In genomic region chr13:99288069-99288468, GRCh38 we compare ENCODE assay signal across 1 cellular context.
TF ChIP-seq lines count a peak whose summit lies in the region.

No MANE protein-coding gene starts in this region.

TF ChIP-seq in GM12878, 131 proteins besides CTCF, POLR2A, EP300 and RAD21 (continued from another document and continues in another):
- TF ChIP-seq, protein P1, sequence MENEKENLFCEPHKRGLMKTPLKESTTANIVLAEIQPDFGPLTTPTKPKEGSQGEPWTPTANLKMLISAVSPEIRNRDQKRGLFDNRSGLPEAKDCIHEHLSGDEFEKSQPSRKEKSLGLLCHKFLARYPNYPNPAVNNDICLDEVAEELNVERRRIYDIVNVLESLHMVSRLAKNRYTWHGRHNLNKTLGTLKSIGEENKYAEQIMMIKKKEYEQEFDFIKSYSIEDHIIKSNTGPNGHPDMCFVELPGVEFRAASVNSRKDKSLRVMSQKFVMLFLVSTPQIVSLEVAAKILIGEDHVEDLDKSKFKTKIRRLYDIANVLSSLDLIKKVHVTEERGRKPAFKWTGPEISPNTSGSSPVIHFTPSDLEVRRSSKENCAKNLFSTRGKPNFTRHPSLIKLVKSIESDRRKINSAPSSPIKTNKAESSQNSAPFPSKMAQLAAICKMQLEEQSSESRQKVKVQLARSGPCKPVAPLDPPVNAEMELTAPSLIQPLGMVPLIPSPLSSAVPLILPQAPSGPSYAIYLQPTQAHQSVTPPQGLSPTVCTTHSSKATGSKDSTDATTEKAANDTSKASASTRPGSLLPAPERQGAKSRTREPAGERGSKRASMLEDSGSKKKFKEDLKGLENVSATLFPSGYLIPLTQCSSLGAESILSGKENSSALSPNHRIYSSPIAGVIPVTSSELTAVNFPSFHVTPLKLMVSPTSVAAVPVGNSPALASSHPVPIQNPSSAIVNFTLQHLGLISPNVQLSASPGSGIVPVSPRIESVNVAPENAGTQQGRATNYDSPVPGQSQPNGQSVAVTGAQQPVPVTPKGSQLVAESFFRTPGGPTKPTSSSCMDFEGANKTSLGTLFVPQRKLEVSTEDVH (IDR thresholded peaks at IDR 0.05; ENCODE audit: low read depth, partially characterized antibody): no peak
- TF ChIP-seq BHLHE40 (IDR thresholded peaks at IDR 0.05; ENCODE audit: borderline replicate concordance in 1 of 2, low read depth in 2 of 2, low read length in 1 of 2): peak in 1 of 2 experiments; percentile 24; a peak in 1 of 4 replicates
- 0 out of 2 replicates have a peak, but pooled peaks have one; percentile 28 for TF ChIP-seq DPF2 (IDR thresholded peaks at IDR 0.05)
- TF ChIP-seq POU2F2 (IDR thresholded peaks at IDR 0.05; ENCODE audit: borderline replicate concordance, low read depth, low read length): peak; percentile 51; the same call in 1 of the 3 replicates
- no peak for TF ChIP-seq RCOR1 (conservative IDR thresholded peaks at IDR 0.05; ENCODE audit: low read depth, low read length)
- TF ChIP-seq RB1 (IDR thresholded peaks at IDR 0.05; ENCODE audit: borderline replicate concordance): no peak
- TF ChIP-seq, protein P2, sequence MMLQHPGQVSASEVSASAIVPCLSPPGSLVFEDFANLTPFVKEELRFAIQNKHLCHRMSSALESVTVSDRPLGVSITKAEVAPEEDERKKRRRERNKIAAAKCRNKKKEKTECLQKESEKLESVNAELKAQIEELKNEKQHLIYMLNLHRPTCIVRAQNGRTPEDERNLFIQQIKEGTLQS (IDR thresholded peaks at IDR 0.05; ENCODE audit: borderline replicate concordance, extremely low read depth, low read depth, low read length): no peak
- no peak for TF ChIP-seq KDM1A (IDR thresholded peaks at IDR 0.05; ENCODE audit: borderline replicate concordance)
- peak; percentile 36; the same call in 1 of the 2 replicates for TF ChIP-seq CREB1 (IDR thresholded peaks at IDR 0.05; ENCODE audit: low read depth)
- no peak for TF ChIP-seq ZZZ3 (IDR thresholded peaks at IDR 0.05; ENCODE audit: control insufficient read depth, insufficient read length, low read depth)
- TF ChIP-seq, protein P3, sequence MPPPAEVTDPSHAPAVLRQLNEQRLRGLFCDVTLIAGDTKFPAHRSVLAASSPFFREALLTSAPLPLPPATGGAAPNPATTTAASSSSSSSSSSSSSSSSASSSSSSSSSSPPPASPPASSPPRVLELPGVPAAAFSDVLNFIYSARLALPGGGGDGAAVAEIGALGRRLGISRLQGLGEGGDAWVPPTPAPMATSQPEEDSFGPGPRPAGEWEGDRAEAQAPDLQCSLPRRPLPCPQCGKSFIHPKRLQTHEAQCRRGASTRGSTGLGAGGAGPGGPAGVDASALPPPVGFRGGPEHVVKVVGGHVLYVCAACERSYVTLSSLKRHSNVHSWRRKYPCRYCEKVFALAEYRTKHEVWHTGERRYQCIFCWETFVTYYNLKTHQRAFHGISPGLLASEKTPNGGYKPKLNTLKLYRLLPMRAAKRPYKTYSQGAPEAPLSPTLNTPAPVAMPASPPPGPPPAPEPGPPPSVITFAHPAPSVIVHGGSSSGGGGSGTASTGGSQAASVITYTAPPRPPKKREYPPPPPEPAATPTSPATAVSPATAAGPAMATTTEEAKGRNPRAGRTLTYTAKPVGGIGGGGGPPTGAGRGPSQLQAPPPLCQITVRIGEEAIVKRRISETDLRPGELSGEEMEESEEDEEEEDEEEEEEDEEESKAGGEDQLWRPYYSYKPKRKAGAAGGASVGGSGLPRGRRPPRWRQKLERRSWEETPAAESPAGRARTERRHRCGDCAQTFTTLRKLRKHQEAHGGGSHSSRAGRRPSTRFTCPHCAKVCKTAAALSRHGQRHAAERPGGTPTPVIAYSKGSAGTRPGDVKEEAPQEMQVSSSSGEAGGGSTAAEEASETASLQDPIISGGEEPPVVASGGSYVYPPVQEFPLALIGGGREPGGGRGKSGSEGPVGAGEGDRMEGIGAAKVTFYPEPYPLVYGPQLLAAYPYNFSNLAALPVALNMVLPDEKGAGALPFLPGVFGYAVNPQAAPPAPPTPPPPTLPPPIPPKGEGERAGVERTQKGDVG (CRISPR knock-in tag; IDR thresholded peaks at IDR 0.05): no peak
- peak; percentile 68; the same call in 1 of the 2 replicates for TF ChIP-seq GATAD2B (conservative IDR thresholded peaks at IDR 0.05; ENCODE audit: low read depth)
- peak; percentile 76 to 78 for TF ChIP-seq IKZF2 (IDR thresholded peaks at IDR 0.05)
- TF ChIP-seq HSF1 (IDR thresholded peaks at IDR 0.05; ENCODE audit: low read depth, low read length): no peak
- peak; percentile 83; the same call in 1 of the 2 replicates for TF ChIP-seq CBX5 (IDR thresholded peaks at IDR 0.05; ENCODE audit: low read depth)
- TF ChIP-seq, protein P4, sequence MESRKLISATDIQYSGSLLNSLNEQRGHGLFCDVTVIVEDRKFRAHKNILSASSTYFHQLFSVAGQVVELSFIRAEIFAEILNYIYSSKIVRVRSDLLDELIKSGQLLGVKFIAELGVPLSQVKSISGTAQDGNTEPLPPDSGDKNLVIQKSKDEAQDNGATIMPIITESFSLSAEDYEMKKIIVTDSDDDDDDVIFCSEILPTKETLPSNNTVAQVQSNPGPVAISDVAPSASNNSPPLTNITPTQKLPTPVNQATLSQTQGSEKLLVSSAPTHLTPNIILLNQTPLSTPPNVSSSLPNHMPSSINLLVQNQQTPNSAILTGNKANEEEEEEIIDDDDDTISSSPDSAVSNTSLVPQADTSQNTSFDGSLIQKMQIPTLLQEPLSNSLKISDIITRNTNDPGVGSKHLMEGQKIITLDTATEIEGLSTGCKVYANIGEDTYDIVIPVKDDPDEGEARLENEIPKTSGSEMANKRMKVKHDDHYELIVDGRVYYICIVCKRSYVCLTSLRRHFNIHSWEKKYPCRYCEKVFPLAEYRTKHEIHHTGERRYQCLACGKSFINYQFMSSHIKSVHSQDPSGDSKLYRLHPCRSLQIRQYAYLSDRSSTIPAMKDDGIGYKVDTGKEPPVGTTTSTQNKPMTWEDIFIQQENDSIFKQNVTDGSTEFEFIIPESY (IDR thresholded peaks at IDR 0.05): no peak
- no peak for TF ChIP-seq MYC (IDR thresholded peaks at IDR 0.05; ENCODE audit: insufficient read depth, insufficient read length, insufficient replicate concordance, low read length, severe bottlenecking)
- TF ChIP-seq, protein P5, sequence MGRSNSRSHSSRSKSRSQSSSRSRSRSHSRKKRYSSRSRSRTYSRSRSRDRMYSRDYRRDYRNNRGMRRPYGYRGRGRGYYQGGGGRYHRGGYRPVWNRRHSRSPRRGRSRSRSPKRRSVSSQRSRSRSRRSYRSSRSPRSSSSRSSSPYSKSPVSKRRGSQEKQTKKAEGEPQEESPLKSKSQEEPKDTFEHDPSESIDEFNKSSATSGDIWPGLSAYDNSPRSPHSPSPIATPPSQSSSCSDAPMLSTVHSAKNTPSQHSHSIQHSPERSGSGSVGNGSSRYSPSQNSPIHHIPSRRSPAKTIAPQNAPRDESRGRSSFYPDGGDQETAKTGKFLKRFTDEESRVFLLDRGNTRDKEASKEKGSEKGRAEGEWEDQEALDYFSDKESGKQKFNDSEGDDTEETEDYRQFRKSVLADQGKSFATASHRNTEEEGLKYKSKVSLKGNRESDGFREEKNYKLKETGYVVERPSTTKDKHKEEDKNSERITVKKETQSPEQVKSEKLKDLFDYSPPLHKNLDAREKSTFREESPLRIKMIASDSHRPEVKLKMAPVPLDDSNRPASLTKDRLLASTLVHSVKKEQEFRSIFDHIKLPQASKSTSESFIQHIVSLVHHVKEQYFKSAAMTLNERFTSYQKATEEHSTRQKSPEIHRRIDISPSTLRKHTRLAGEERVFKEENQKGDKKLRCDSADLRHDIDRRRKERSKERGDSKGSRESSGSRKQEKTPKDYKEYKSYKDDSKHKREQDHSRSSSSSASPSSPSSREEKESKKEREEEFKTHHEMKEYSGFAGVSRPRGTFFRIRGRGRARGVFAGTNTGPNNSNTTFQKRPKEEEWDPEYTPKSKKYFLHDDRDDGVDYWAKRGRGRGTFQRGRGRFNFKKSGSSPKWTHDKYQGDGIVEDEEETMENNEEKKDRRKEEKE (IDR thresholded peaks at IDR 0.05): no peak
- TF ChIP-seq ZNF207 (IDR thresholded peaks at IDR 0.05; ENCODE audit: borderline replicate concordance): no peak
- TF ChIP-seq NFYA (IDR thresholded peaks at IDR 0.05; ENCODE audit: borderline replicate concordance, low read depth, low read length): no peak
- peak; percentile 18; the same call in 1 of the 2 replicates for TF ChIP-seq TCF3 (IDR thresholded peaks at IDR 0.05; ENCODE audit: borderline replicate concordance, insufficient read depth, low read depth, low read length)
- TF ChIP-seq PAX8 (IDR thresholded peaks at IDR 0.05): no peak
- no peak for TF ChIP-seq E2F4 (IDR thresholded peaks at IDR 0.05; ENCODE audit: low read depth, low read length)
- 0 out of 2 replicates have a peak, but pooled peaks have one; percentile 31 for TF ChIP-seq NBN (IDR thresholded peaks at IDR 0.05)
- TF ChIP-seq EED (IDR thresholded peaks at IDR 0.05; ENCODE audit: low read depth): peak; percentile 90
- no peak for TF ChIP-seq HCFC1 (IDR thresholded peaks at IDR 0.05; ENCODE audit: low read length)
- 0 out of 2 replicates have a peak, but pooled peaks have one; percentile 14 for TF ChIP-seq JUND (IDR thresholded peaks at IDR 0.05; ENCODE audit: low read depth, low read length)
- no peak for TF ChIP-seq USF2 (IDR thresholded peaks at IDR 0.05; ENCODE audit: borderline replicate concordance, low read depth, low read length)
- no peak for TF ChIP-seq NR2C2 (IDR thresholded peaks at IDR 0.05; ENCODE audit: borderline replicate concordance, control insufficient read depth, insufficient read length, low read depth)
- no peak for TF ChIP-seq FOXK2 (IDR thresholded peaks at IDR 0.05)
- no peak for TF ChIP-seq KLF5 (IDR thresholded peaks at IDR 0.05; ENCODE audit: partially characterized antibody)
- no peak for TF ChIP-seq TARDBP (IDR thresholded peaks at IDR 0.05; ENCODE audit: borderline replicate concordance)
- TF ChIP-seq RAD51 (IDR thresholded peaks at IDR 0.05): peak; percentile 77
- no peak for TF ChIP-seq ZSCAN29 (IDR thresholded peaks at IDR 0.05)
- TF ChIP-seq CBFB (IDR thresholded peaks at IDR 0.05; ENCODE audit: low read depth): peak; percentile 36
- TF ChIP-seq, protein P6, sequence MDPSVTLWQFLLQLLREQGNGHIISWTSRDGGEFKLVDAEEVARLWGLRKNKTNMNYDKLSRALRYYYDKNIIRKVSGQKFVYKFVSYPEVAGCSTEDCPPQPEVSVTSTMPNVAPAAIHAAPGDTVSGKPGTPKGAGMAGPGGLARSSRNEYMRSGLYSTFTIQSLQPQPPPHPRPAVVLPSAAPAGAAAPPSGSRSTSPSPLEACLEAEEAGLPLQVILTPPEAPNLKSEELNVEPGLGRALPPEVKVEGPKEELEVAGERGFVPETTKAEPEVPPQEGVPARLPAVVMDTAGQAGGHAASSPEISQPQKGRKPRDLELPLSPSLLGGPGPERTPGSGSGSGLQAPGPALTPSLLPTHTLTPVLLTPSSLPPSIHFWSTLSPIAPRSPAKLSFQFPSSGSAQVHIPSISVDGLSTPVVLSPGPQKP (IDR thresholded peaks at IDR 0.05; ENCODE audit: low read depth, low read length): no peak
- no peak for TF ChIP-seq RBBP5 (conservative IDR thresholded peaks at IDR 0.05)
- TF ChIP-seq, protein P7, sequence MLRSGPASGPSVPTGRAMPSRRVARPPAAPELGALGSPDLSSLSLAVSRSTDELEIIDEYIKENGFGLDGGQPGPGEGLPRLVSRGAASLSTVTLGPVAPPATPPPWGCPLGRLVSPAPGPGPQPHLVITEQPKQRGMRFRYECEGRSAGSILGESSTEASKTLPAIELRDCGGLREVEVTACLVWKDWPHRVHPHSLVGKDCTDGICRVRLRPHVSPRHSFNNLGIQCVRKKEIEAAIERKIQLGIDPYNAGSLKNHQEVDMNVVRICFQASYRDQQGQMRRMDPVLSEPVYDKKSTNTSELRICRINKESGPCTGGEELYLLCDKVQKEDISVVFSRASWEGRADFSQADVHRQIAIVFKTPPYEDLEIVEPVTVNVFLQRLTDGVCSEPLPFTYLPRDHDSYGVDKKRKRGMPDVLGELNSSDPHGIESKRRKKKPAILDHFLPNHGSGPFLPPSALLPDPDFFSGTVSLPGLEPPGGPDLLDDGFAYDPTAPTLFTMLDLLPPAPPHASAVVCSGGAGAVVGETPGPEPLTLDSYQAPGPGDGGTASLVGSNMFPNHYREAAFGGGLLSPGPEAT (IDR thresholded peaks at IDR 0.05; ENCODE audit: low read depth): peak; percentile 56; the same call in 1 of the 2 replicates
